11 cellular contexts compared by ENCODE assay signal in the genomic region with DNA sequence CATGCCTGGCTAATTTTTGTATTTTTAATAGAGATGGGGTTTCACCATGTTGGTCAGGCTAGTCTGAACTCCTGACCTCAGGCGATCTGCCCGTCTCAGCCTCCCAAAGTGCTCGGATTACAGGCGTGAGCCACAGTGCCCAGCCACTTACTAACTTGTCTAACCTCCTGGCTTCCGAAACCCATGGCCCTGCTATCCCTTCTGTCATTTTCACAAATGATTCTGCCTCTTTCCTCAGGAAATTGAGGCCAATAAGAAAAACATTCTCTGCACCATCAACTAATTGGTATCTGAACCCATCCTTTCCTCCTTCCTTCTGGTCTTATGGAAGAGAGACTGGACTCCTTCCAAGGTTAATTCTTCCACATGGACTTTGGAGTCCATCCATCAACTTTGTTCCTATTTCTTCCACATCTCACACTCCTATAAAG. TPM values are rescaled to one million over a fixed set of nuclear protein-coding genes. Genes with fewer than 3 reads are reported as not detected.
DNase-seq lines count a peak whose midpoint lies in the region; ATAC-seq and TF ChIP-seq lines count a peak whose summit lies in the region.
"Had no signal": no experiment of that assay in that cellular context is flagged by ENCODE, and none has a peak within 500 bp of the region (broad histone marks: within the 10 kb centered on the region; RNA-seq: fewer than 3 reads in every experiment).

No MANE protein-coding gene starts in this region.

- peaks cover 0 to 5% of the 10 kb centered on the region in 2 donors for H3K27me3 Mint-ChIP-seq in CD4-positive, alpha-beta memory T cell

- no peak overlapping the region for H3K4me3 ChIP-seq in fibroblast of pulmonary artery (replicated peaks; ENCODE audit: low read depth, low read length)
- H3K4me3 ChIP-seq in prostate gland: no peak overlapping the region
- H3K4me3 ChIP-seq in CD4-positive, alpha-beta memory T cell (ENCODE audit: low read length in 2 of 2): no peak overlapping the region
- H3K4me3 ChIP-seq: left lung had no signal

- no peak for ATAC-seq in GM18858 (IDR thresholded peaks at IDR 0.05; ENCODE audit: unreplicated experiment)
- ATAC-seq: CD8-positive, alpha-beta T cell had no signal

- no peaks in the 10 kb centered on the region for H3K9me3 ChIP-seq in prostate gland
- no peaks in the 10 kb centered on the region for H3K9me3 ChIP-seq in CD4-positive, alpha-beta memory T cell (ENCODE audit: control insufficient read depth in 1 of 2, low read length in 2 of 2)
- H3K9me3 ChIP-seq: left lung had no signal

- POLR2A ChIA-PET in CD4-positive, alpha-beta memory T cell (lab: Charles Lee; ENCODE audit: partially characterized antibody): no interaction called here

- H3K36me3 ChIP-seq in prostate gland: no peaks in the 10 kb centered on the region
- H3K36me3 ChIP-seq in CD4-positive, alpha-beta memory T cell (ENCODE audit: insufficient read depth, low read length): no peaks in the 10 kb centered on the region
- H3K36me3 ChIP-seq: left lung had no signal

- H3K4me1 ChIP-seq in prostate gland (replicated peaks): no peaks in the 10 kb centered on the region
- no peaks in the 10 kb centered on the region for H3K4me1 ChIP-seq in CD4-positive, alpha-beta memory T cell (ENCODE audit: insufficient read depth, low read length)

- no peak for TF ChIP-seq CTCF in fibroblast of pulmonary artery (IDR thresholded peaks at IDR 0.05; ENCODE audit: low read length, missing control alignments)
- no peak for TF ChIP-seq CTCF in prostate gland (IDR thresholded peaks at IDR 0.05)

- intact Hi-C loops in prostate gland (cut with DNase I): no loop called here
- intact Hi-C loops in CD4-positive, alpha-beta memory T cell (cut with micrococcal nuclease): no loop called here

- WGBS in prostate gland: 30% methylated on average over 5 of the region's 5 CpGs

- DNase-seq in AG20443 (ENCODE audit: low spot score): peak; percentile 14
- peak; percentile 81 for DNase-seq in RPMI7951 (ENCODE audit: low read depth)
- peak; percentile 59 for DNase-seq in fibroblast of pulmonary artery (ENCODE audit: low read depth)
- DNase-seq in prostate gland (ENCODE audit: low spot score): no peak
- DNase-seq in OCI-M1 (lab: John Stamatoyannopoulos, UW): no peak
- no peak for DNase-seq in CD4-positive, alpha-beta memory T cell
- no peak for DNase-seq in activated CD4-positive, CD25-positive, alpha-beta regulatory T cell treated with anti-CD3 and anti-CD28 coated beads, Interleukin-2, amount 50 U/mL, for 72 hours
- DNase-seq: activated CD4-positive, alpha-beta T cell treated with anti-CD3 and anti-CD28 coated beads, Interleukin-2, amount 10 ng/mL, durations not matched to agents 24 days and 14 days; CD8-positive, alpha-beta T cell had no signal

- no peaks in the 10 kb centered on the region for H3K4me1 Mint-ChIP-seq in CD4-positive, alpha-beta memory T cell
- H3K4me1 Mint-ChIP-seq: activated CD4-positive, alpha-beta T cell treated with anti-CD3 and anti-CD28 coated beads, Interleukin-2, amount 10 ng/mL, durations not matched to agents 24 days and 14 days had no signal

- no peaks in the 10 kb centered on the region for H3K9me3 Mint-ChIP-seq in CD4-positive, alpha-beta memory T cell
- H3K9me3 Mint-ChIP-seq: activated CD4-positive, alpha-beta T cell treated with anti-CD3 and anti-CD28 coated beads, Interleukin-2, amount 10 ng/mL, durations not matched to agents 24 days and 14 days; CD8-positive, alpha-beta T cell had no signal

- CTCF ChIA-PET in CD4-positive, alpha-beta memory T cell (lab: Charles Lee; ENCODE audit: partially characterized antibody): no interaction called here

- no peaks in the 10 kb centered on the region for H3K27me3 ChIP-seq in prostate gland (replicated peaks; ENCODE audit: insufficient read depth)
- no peaks in the 10 kb centered on the region for H3K27me3 ChIP-seq in CD4-positive, alpha-beta memory T cell (ENCODE audit: insufficient read depth, low read length)
- H3K27me3 ChIP-seq: left lung had no signal

- H3K27ac ChIP-seq in prostate gland: peak overlapping the region; percentile 49 to 52
- no peak overlapping the region for H3K27ac ChIP-seq in CD4-positive, alpha-beta memory T cell (ENCODE audit: low read depth, low read length)

- TF ChIP-seq POLR2A in prostate gland (IDR thresholded peaks at IDR 0.05): no peak

- H3K36me3 Mint-ChIP-seq in CD4-positive, alpha-beta memory T cell: no peaks in the 10 kb centered on the region
- H3K36me3 Mint-ChIP-seq: CD8-positive, alpha-beta T cell had no signal

- H3K4me3 Mint-ChIP-seq in CD4-positive, alpha-beta memory T cell: no peak overlapping the region
- H3K4me3 Mint-ChIP-seq: activated CD4-positive, alpha-beta T cell treated with anti-CD3 and anti-CD28 coated beads, Interleukin-2, amount 10 ng/mL, durations not matched to agents 24 days and 14 days; CD8-positive, alpha-beta T cell had no signal

- no peak overlapping the region for H3K27ac Mint-ChIP-seq in CD4-positive, alpha-beta memory T cell
- H3K27ac Mint-ChIP-seq: activated CD4-positive, alpha-beta T cell treated with anti-CD3 and anti-CD28 coated beads, Interleukin-2, amount 10 ng/mL, durations not matched to agents 24 days and 14 days; CD8-positive, alpha-beta T cell had no signal

RNA-seq across cellular contexts. Expression of a gene that starts 27.9 kb away (rescaled TPM):
- total RNA-seq in RPMI7951 (2014; rRNA removed; shearing (Covaris generic)): 10.2 and 11.9 TPM in 2 replicates
- total RNA-seq in prostate gland: 10 to 100 TPM; 37.5 to 65.5 TPM
- 100 to 1,000 TPM in 1 of 2 experiments, 10 to 100 TPM in 1; 99.3 to 103 TPM for total RNA-seq in CD4-positive, alpha-beta memory T cell
- 10 to 100 TPM in 1 of 2 donors, under 1 TPM in 1; 0.88 to 27.3 TPM for polyA plus RNA-seq in CD4-positive, alpha-beta memory T cell

Comparison
In these comparisons a context has a peak if more than half of its experiments do, and no peak if none do; other contexts are left out.
1. DNase-seq: peak in AG20443 (single experiment), RPMI7951 (single experiment) and fibroblast of pulmonary artery (single experiment); none in prostate gland (single experiment), OCI-M1 (single experiment), CD4-positive, alpha-beta memory T cell (0 of 5) and activated CD4-positive, CD25-positive, alpha-beta regulatory T cell treated with anti-CD3 and anti-CD28 coated beads, Interleukin-2, amount 50 U/mL, for 72 hours (single experiment).